ENCODE assay signal across 20 cellular contexts in genomic region chr4:9980898-9981297, GRCh38.
"Had no signal": no experiment of that assay in that cellular context is flagged by ENCODE, and none has a peak within 500 bp of the region (broad histone marks: within the 10 kb centered on the region; RNA-seq: fewer than 3 reads in every experiment).

No MANE protein-coding gene starts in this region.

- H3K27ac ChIP-seq: coronary artery, lower lobe of right lung, prostate gland, right atrium auricular region, sigmoid colon, stomach, thyroid gland had no signal

- FAIRE-seq: endothelial cell of umbilical vein, frontal cortex, keratinocyte had no signal

- H3K4me3 ChIP-seq: coronary artery, lower lobe of right lung, prostate gland, right atrium auricular region, sigmoid colon, stomach, thyroid gland had no signal

- H3K9me3 ChIP-seq: lower lobe of right lung, prostate gland, right atrium auricular region, sigmoid colon, stomach, thyroid gland had no signal

- H3K36me3 ChIP-seq: lower lobe of right lung, prostate gland, right atrium auricular region, thyroid gland had no signal

- H3K27me3 ChIP-seq: right atrium auricular region, sigmoid colon, stomach, thyroid gland had no signal

- DNase-seq: dermis blood vessel endothelial cell; effector memory CD4-positive, alpha-beta T cell; left ventricle myocardium superior; lower lobe of right lung; naive thymus-derived CD8-positive, alpha-beta T cell; nephron progenitor cell; nucleus accumbens; sigmoid colon; stimulated activated CD4-positive, alpha-beta T cell treated with anti-CD3 and anti-CD28 coated beads, Interleukin-2, amount 100 ng/mL, for 24 hours; stimulated activated CD4-positive, alpha-beta T cell treated with anti-CD3 and anti-CD28 coated beads, Interleukin-4, amount 100 ng/mL, for 24 hours; stimulated activated naive CD4-positive, alpha-beta T cell treated with Interleukin-2 at 50 U/mL for 16 hours; stomach; thyroid gland; trophoblast cell had no signal

- H3K4me1 ChIP-seq: lower lobe of right lung, prostate gland, right atrium auricular region, stomach, thyroid gland had no signal
